ENCODE assay signal across 8 cellular contexts in genomic region chr17:8287651-8288335, GRCh38. TPM values are rescaled to one million over a fixed set of nuclear protein-coding genes. Genes with fewer than 3 reads are reported as not detected.
DNase-seq lines count a peak whose midpoint lies in the region; ATAC-seq and TF ChIP-seq lines count a peak whose summit lies in the region.

No MANE protein-coding gene starts in this region.

- H3K4me1 ChIP-seq in CD8-positive, alpha-beta T cell (ENCODE audit: insufficient read depth, low read length), result peaks cover 17% of the 10 kb centered on the region
- H3K4me1 ChIP-seq in effector memory CD4-positive, alpha-beta T cell (ENCODE audit: control insufficient read depth, insufficient read depth, low read length, poor library complexity, severe bottlenecking), result peaks cover 27% of the 10 kb centered on the region
- H3K4me1 ChIP-seq in neuron (ENCODE audit: insufficient read depth, low read length), result peaks cover 12% of the 10 kb centered on the region

- no peaks in the 10 kb centered on the region for H3K9me3 Mint-ChIP-seq in CD8-positive, alpha-beta T cell

- H3K4me3 ChIP-seq in CD8-positive, alpha-beta T cell (ENCODE audit: low read depth, low read length), result peak overlapping the region; percentile 73
- H3K4me3 ChIP-seq in NB4 (ENCODE audit: low read depth, low read length) (peak overlapping the region; percentile 72), neuron (ENCODE audit: low read length) (peak overlapping the region; percentile 88)
- H3K4me3 ChIP-seq in effector memory CD4-positive, alpha-beta T cell (ENCODE audit: insufficient read depth, low read depth, low read length, poor library complexity, severe bottlenecking), result peak overlapping the region; percentile 96

- no peak for DNase-seq in CD8-positive, alpha-beta T cell
- DNase-seq in NB4 (ENCODE audit: low read depth), result no peak
- no peak for DNase-seq in effector memory CD4-positive, alpha-beta T cell
- DNase-seq in sciatic nerve (ENCODE audit: low spot score), result no peak
- DNase-seq in NCI-H510A treated with DMSO at 0.1 percent for 48 hours (lab: John Stamatoyannopoulos, UW), result no peak
- no peak for DNase-seq in hippocampal formation (lab: John Stamatoyannopoulos, UW)

- H3K27ac Mint-ChIP-seq in CD8-positive, alpha-beta T cell, result peak overlapping the region; percentile 97

- CTCF ChIA-PET in CD8-positive, alpha-beta T cell (lab: Charles Lee), result interaction anchor here (1.0 kb wide), 2 partner anchors 13 to 227 kb away, joined by 3 to 4 read pairs; no protein-coding TSS in a partner anchor

- peaks cover 10% of the 10 kb centered on the region for H3K36me3 Mint-ChIP-seq in CD8-positive, alpha-beta T cell

- no peak for ATAC-seq in CD8-positive, alpha-beta T cell
- no peak for ATAC-seq in sciatic nerve
- no peak for ATAC-seq in HG02870 (IDR thresholded peaks at IDR 0.05; ENCODE audit: unreplicated experiment)

- peak overlapping the region; percentile 97 for H3K4me3 Mint-ChIP-seq in CD8-positive, alpha-beta T cell

- peak overlapping the region; percentile 94 for H2AFZ ChIP-seq in neuron (ENCODE audit: low read depth, low read length)

- no peaks in the 10 kb centered on the region for H3K36me3 ChIP-seq in CD8-positive, alpha-beta T cell (ENCODE audit: insufficient read depth, low read length)
- H3K36me3 ChIP-seq in effector memory CD4-positive, alpha-beta T cell (ENCODE audit: control insufficient read depth, insufficient read depth, low read length), result no peaks in the 10 kb centered on the region
- H3K36me3 ChIP-seq in neuron (ENCODE audit: insufficient read depth, low read length), result no peaks in the 10 kb centered on the region

- POLR2A ChIA-PET in CD8-positive, alpha-beta T cell (lab: Charles Lee), result interaction anchor here (1.0 to 1.4 kb wide), 4 partner anchors 40 to 98 kb away, joined by 3 to 8 read pairs (median 4); partner anchors contain the start of genes BORCS6 and CTC1

- intact Hi-C loops in CD8-positive, alpha-beta T cell (cut with DNase I, micrococcal nuclease), result loop anchor here (1.0 to 5.0 kb wide), 7 partner anchors 13 to 215 kb away; partner anchors contain the start of genes ALOXE3 (in 1 of the 2), BORCS6 (in 1 of the 2), CTC1 (in 1 of the 2) and KRABD2 (in 1 of the 2)
- intact Hi-C loops in sciatic nerve (cut with DNase I), result no loop called here

- TF ChIP-seq CTCF in CD8-positive, alpha-beta T cell (IDR thresholded peaks at IDR 0.05), result no peak
- no peak for TF ChIP-seq CTCF in NB4 (IDR thresholded peaks at IDR 0.05; ENCODE audit: low read depth, low read length)

- H3K27me3 Mint-ChIP-seq in CD8-positive, alpha-beta T cell (ENCODE audit: low read depth), result no peaks in the 10 kb centered on the region

- no peaks in the 10 kb centered on the region for H3K27me3 ChIP-seq in CD8-positive, alpha-beta T cell (ENCODE audit: insufficient read depth, low read length)
- no peaks in the 10 kb centered on the region for H3K27me3 ChIP-seq in effector memory CD4-positive, alpha-beta T cell (replicated peaks; ENCODE audit: control insufficient read depth, insufficient read depth, low read length, poor library complexity, severe bottlenecking)
- H3K27me3 ChIP-seq in neuron (ENCODE audit: insufficient read depth, low read length), result no peaks in the 10 kb centered on the region

- peak overlapping the region; percentile 77 for H3K27ac ChIP-seq in CD8-positive, alpha-beta T cell (ENCODE audit: low read depth, low read length)
- H3K27ac ChIP-seq in effector memory CD4-positive, alpha-beta T cell (ENCODE audit: insufficient read depth, low read length, poor library complexity, severe bottlenecking), result peak overlapping the region; percentile 90

- H3K9me3 ChIP-seq in CD8-positive, alpha-beta T cell (ENCODE audit: low read length), result no peaks in the 10 kb centered on the region
- no peaks in the 10 kb centered on the region for H3K9me3 ChIP-seq in effector memory CD4-positive, alpha-beta T cell (ENCODE audit: control insufficient read depth, low read length)
- H3K9me3 ChIP-seq in neuron (ENCODE audit: low read length), result no peaks in the 10 kb centered on the region

- TF ChIP-seq POLR2A in NB4 (IDR thresholded peaks at IDR 0.05; ENCODE audit: extremely low read depth, insufficient read length), result no peak

- H3K4me1 Mint-ChIP-seq in CD8-positive, alpha-beta T cell (ENCODE audit: low read depth), result peaks cover 35% of the 10 kb centered on the region

RNA-seq across cellular contexts. Expression of gene RANGRF, which starts 0.7 kb away (rescaled TPM):
- 10 to 100 TPM; 18.9 to 20.2 TPM for total RNA-seq in CD8-positive, alpha-beta T cell
- 20.9 TPM for total RNA-seq in sciatic nerve

RNA-seq across cellular contexts. Expression of gene SLC25A35, which starts 7.4 kb away (rescaled TPM):
- total RNA-seq in CD8-positive, alpha-beta T cell, result 1 to 10 TPM; 4.2 to 4.4 TPM
- 6.7 TPM for total RNA-seq in sciatic nerve

RNA-seq across cellular contexts. Expression of gene ARHGEF15, which starts 22.2 kb away (rescaled TPM):
- total RNA-seq in CD8-positive, alpha-beta T cell, result not detected
- total RNA-seq in sciatic nerve, result 32.1 TPM

RNA-seq across cellular contexts. Expression of gene PFAS, which starts 38.7 kb away (rescaled TPM):
- 10 to 100 TPM; 23.8 to 25.0 TPM for total RNA-seq in CD8-positive, alpha-beta T cell
- 27.5 TPM for total RNA-seq in sciatic nerve

RNA-seq across cellular contexts. Expression of gene CTC1, which starts 39.9 kb away (rescaled TPM):
- total RNA-seq in CD8-positive, alpha-beta T cell, result 100 to 1,000 TPM; 223 to 226 TPM
- total RNA-seq in sciatic nerve, result 54.5 TPM

Comparison
In these comparisons a context has a peak if more than half of its experiments do, and no peak if none do; other contexts are left out.
1. RNA of gene ARHGEF15, which starts 22.2 kb away (total RNA-seq): 32.1 TPM in sciatic nerve (single experiment); not detected in CD8-positive, alpha-beta T cell; every median in the first group is over 10 times any median in the second.
2. Peak in every context shown above with its lines, with median percentiles within 50 percentile points of each other: H3K4me3 ChIP-seq.